ENCODE assay signal across 20 cellular contexts in the genomic region with DNA sequence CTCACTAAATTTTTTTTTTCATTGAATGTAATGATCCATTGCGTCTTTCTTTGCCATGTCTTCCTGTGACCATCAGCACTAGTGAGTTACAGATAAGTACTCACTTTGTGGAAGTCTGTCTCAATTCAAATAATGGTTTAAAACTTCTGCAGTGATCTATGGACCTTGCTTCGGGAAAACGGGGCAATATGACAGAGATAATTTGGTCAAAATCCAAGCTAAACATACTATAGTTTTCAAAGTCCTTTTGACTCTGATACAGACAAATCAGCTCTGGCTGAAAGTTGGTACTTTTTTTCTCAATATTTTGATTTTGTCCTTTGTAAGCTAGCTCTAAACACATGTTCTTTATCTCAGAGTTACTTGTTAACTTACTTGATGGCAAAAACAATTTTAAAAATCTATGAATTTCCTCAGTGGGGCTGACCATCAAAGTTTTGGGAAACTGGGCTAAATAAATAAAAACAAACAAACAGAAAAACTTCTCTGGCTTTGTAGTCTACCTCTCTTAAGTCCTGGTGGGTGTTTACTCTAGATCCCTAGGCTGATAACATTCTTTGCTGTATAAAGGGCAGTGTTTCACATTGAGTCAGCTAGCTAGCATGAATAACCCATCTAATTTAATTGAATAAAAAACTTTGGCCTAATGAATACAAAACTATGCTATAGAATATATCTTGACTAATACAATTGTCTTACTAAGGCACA.
DNase-seq lines count a peak whose midpoint lies in the region; ATAC-seq, FAIRE-seq and TF ChIP-seq lines count a peak whose summit lies in the region.
"Had no signal": no experiment of that assay in that cellular context is flagged by ENCODE, and none has a peak within 500 bp of the region (broad histone marks: within the 10 kb centered on the region; RNA-seq: fewer than 3 reads in every experiment).

No MANE protein-coding gene starts in this region.

- no peak overlapping the region for H3K9ac ChIP-seq in HepG2 (ENCODE audit: insufficient read depth, low read depth, low read length)

- no peak overlapping the region for H3K27ac Mint-ChIP-seq in effector memory CD8-positive, alpha-beta T cell
- H3K27ac Mint-ChIP-seq: activated CD4-positive, alpha-beta T cell treated with anti-CD3 and anti-CD28 coated beads for 36 hours; activated naive CD8-positive, alpha-beta T cell treated with anti-CD3 and anti-CD28 coated beads for 36 hours had no signal

- H3K9me3 Mint-ChIP-seq in effector memory CD8-positive, alpha-beta T cell = no peaks in the 10 kb centered on the region
- H3K9me3 Mint-ChIP-seq: activated naive CD8-positive, alpha-beta T cell treated with anti-CD3 and anti-CD28 coated beads for 36 hours had no signal

- H3K4me1 ChIP-seq in HepG2 (ENCODE audit: insufficient read depth, low read length) = peaks cover 22% of the 10 kb centered on the region
- no peaks in the 10 kb centered on the region for H3K4me1 ChIP-seq in ovary (ENCODE audit: insufficient read depth)
- H3K4me1 ChIP-seq: uterus had no signal

- TF ChIP-seq CTCF in choroid plexus epithelial cell (conservative IDR thresholded peaks at IDR 0.05; ENCODE audit: low read depth, low read length) (no peak), HepG2 (CRISPR knock-in tag; IDR thresholded peaks at IDR 0.05) (no peak), ovary (IDR thresholded peaks at IDR 0.05) (no peak)

- H3K36me3 ChIP-seq in HepG2 (replicated peaks in 1 of 2; ENCODE audit: control insufficient read depth in 1 of 2, insufficient read depth in 2 of 2, low read length in 2 of 2) (no peaks in the 10 kb centered on the region), ovary (no peaks in the 10 kb centered on the region)
- H3K36me3 ChIP-seq: uterus had no signal

- H3K4me2 ChIP-seq in HepG2 (ENCODE audit: low read depth, low read length) = peak overlapping the region; percentile 10; the same call in 1 of the 2 replicates

- ATAC-seq in HepG2 (peak; percentile 80), GM18505 (IDR thresholded peaks at IDR 0.05; ENCODE audit: unreplicated experiment) (no peak)
- no peak for ATAC-seq in effector memory CD8-positive, alpha-beta T cell (replicated peaks)
- ATAC-seq: activated CD4-positive, alpha-beta T cell treated with anti-CD3 and anti-CD28 coated beads for 36 hours; HCT116; Panc1 had no signal

- WGBS in HepG2 (ENCODE audit: low lambda C conversion rate) = 1% methylated on average over 3 of the region's 3 CpGs
- WGBS in ovary, 3 donors = 13 to 28% (median 17%) methylated on average over 3 of the region's 3 CpGs

- no peaks in the 10 kb centered on the region for H4K20me1 ChIP-seq in HepG2 (ENCODE audit: insufficient read depth, low read length)

- no TSS peak for BruUV-seq in HepG2 (replicated peaks; lab: Mats Ljungman, UMichigan)

- H3K27ac ChIP-seq in HepG2 (ENCODE audit: extremely low read length, insufficient read depth, low read length) (no peak overlapping the region), ovary (no peak overlapping the region)
- H3K27ac ChIP-seq: C4-2B, uterus had no signal

- in situ Hi-C loops in HepG2 (cut with HindIII; ENCODE audit: extremely low pct_ligation_motif_present, low pct_unique_long_range_greater_than_20kb) = no loop called here

- no peak overlapping the region for H2AFZ ChIP-seq in HepG2 (ENCODE audit: low read length)

- H3K4me3 ChIP-seq in choroid plexus epithelial cell (ENCODE audit: low read depth, low read length) (no peak overlapping the region), HepG2 (replicated peaks in 1 of 3; ENCODE audit: insufficient read depth in 1 of 3, low read depth in 2 of 3, low read length in 3 of 3) (0 out of 6 replicates have a peak overlapping the region, but pooled peaks of 1 of the 3 experiments have one; percentile 0), ovary (no peak overlapping the region)
- H3K4me3 ChIP-seq: uterus had no signal

- no peaks in the 10 kb centered on the region for H3K79me2 ChIP-seq in HepG2 (ENCODE audit: insufficient read depth, low read length)

- TF ChIP-seq POLR2A in HepG2 (IDR thresholded peaks at IDR 0.05; ENCODE audit: insufficient read depth in 1 of 2, low read depth in 2 of 2, low read length in 2 of 2) (no peak), GM18505 (IDR thresholded peaks at IDR 0.05; ENCODE audit: borderline replicate concordance, extremely low read depth, insufficient read depth, insufficient read length) (no peak), ovary (IDR thresholded peaks at IDR 0.05) (no peak)

- H3K4me1 Mint-ChIP-seq in effector memory CD8-positive, alpha-beta T cell (ENCODE audit: low read depth in 2 of 2) = no peaks in the 10 kb centered on the region
- H3K4me1 Mint-ChIP-seq: activated CD4-positive, alpha-beta T cell treated with anti-CD3 and anti-CD28 coated beads for 36 hours; activated naive CD8-positive, alpha-beta T cell treated with anti-CD3 and anti-CD28 coated beads for 36 hours had no signal

- DNase-seq in A172 (ENCODE audit: low spot score) (peak; percentile 6), HuH-7 (ENCODE audit: low spot score) (peak; percentile 6), choroid plexus epithelial cell (ENCODE audit: low read depth) (peak; percentile 45), HepG2 (ENCODE audit: low spot score) (peak; percentile 35), ovary (no peak), 8988T (no peak)
- DNase-seq in effector memory CD8-positive, alpha-beta T cell = no peak
- DNase-seq: ACHN; activated CD4-positive, alpha-beta T cell treated with anti-CD3 and anti-CD28 coated beads for 36 hours; activated naive CD8-positive, alpha-beta T cell treated with anti-CD3 and anti-CD28 coated beads for 36 hours; KG1; NCI-H1930; NCI-H226; stimulated activated CD4-positive, alpha-beta T cell treated with anti-CD3 and anti-CD28 coated beads, Interleukin-12 subunit alpha, Interleukin-12 subunit beta, amount 100 ng/mL, for 4 hours; uterus had no signal

- POLR2A ChIA-PET in HepG2 (lab: Yijun Ruan, JAX) = no interaction called here

- CTCF ChIA-PET in HepG2 (lab: Yijun Ruan, JAX; ENCODE audit: low intra/inter-chr PET ratio, low total read pairs) = no interaction called here

- no peak for TF ChIP-seq RAD21 in HepG2 (CRISPR knock-in tag; IDR thresholded peaks at IDR 0.05)

- H3K36me3 Mint-ChIP-seq in effector memory CD8-positive, alpha-beta T cell (ENCODE audit: insufficient read depth) = no peaks in the 10 kb centered on the region
- H3K36me3 Mint-ChIP-seq: activated naive CD8-positive, alpha-beta T cell treated with anti-CD3 and anti-CD28 coated beads for 36 hours had no signal

- intact Hi-C loops in HepG2 (cut with micrococcal nuclease; ENCODE audit: unreplicated experiment) (no loop called here), ovary (cut with DNase I) (no loop called here)

- H3K4me3 Mint-ChIP-seq in effector memory CD8-positive, alpha-beta T cell = no peak overlapping the region
- H3K4me3 Mint-ChIP-seq: activated CD4-positive, alpha-beta T cell treated with anti-CD3 and anti-CD28 coated beads for 36 hours; activated naive CD8-positive, alpha-beta T cell treated with anti-CD3 and anti-CD28 coated beads for 36 hours had no signal

- H3K27me3 ChIP-seq in HepG2 (ENCODE audit: control insufficient read depth in 1 of 2, insufficient read depth in 2 of 2, low read length in 2 of 2) (no peaks in the 10 kb centered on the region), ovary (no peaks in the 10 kb centered on the region)
- H3K27me3 ChIP-seq: uterus had no signal

- TF ChIP-seq EP300 in HepG2 (IDR thresholded peaks at IDR 0.05; ENCODE audit: low read depth in 2 of 2, low read length in 2 of 2) (peak in 1 of 2 experiments; percentile 77; a peak in 1 of 4 replicates), HepG2 (CRISPR knock-in tag; IDR thresholded peaks at IDR 0.05; ENCODE audit: borderline replicate concordance) (no peak), ovary (IDR thresholded peaks at IDR 0.05) (no peak)

- FAIRE-seq in HepG2 (lab: Jason Lieb, UNC) = no peak
- FAIRE-seq: keratinocyte had no signal

- no peaks in the 10 kb centered on the region for H3K27me3 Mint-ChIP-seq in effector memory CD8-positive, alpha-beta T cell

- H3K9me3 ChIP-seq in HepG2 (ENCODE audit: low read length) (0 out of 2 replicates have a peak, but pooled peaks cover 5% of the 10 kb centered on the region), ovary (no peaks in the 10 kb centered on the region)
- H3K9me3 ChIP-seq: uterus had no signal

TF ChIP-seq in HepG2, 621 proteins besides CTCF, POLR2A, EP300 and RAD21 (continues in another document):
- TF ChIP-seq ZC3H4 (CRISPR knock-in tag; IDR thresholded peaks at IDR 0.05; ENCODE audit: borderline replicate concordance) (no peak), MEIS2 (CRISPR knock-in tag; IDR thresholded peaks at IDR 0.05) (no peak), RXRA (CRISPR knock-in tag; IDR thresholded peaks at IDR 0.05) (no peak), SOX5 (CRISPR knock-in tag; IDR thresholded peaks at IDR 0.05; ENCODE audit: borderline replicate concordance) (peak; percentile 54; the same call in 1 of the 2 replicates), AGO2 (optimal IDR thresholded peaks at IDR 0.05; ENCODE audit: low read depth, low read length) (no peak), MBD4 (IDR thresholded peaks at IDR 0.05; ENCODE audit: borderline replicate concordance, low read length) (peak; percentile 89; the same call in 1 of the 2 replicates), MEIS1 (CRISPR knock-in tag; IDR thresholded peaks at IDR 0.05; ENCODE audit: borderline replicate concordance) (no peak), TSC22D2 (CRISPR knock-in tag; IDR thresholded peaks at IDR 0.05; ENCODE audit: borderline replicate concordance) (no peak), FOXP1 (IDR thresholded peaks at IDR 0.05) (no peak), FOXP1 (CRISPR knock-in tag; IDR thresholded peaks at IDR 0.05) (peak; percentile 78), HDAC6 (IDR thresholded peaks at IDR 0.05; ENCODE audit: low read depth, low read length) (no peak), SOX13 (IDR thresholded peaks at IDR 0.05) (no peak), SOX13 (CRISPR knock-in tag; conservative IDR thresholded peaks at IDR 0.05 in 1 of 2, IDR thresholded peaks at IDR 0.05 in 1 of 2) (peak in 1 of 2 experiments; percentile 60; a peak in 2 of 4 replicates), GATAD2A (CRISPR knock-in tag; IDR thresholded peaks at IDR 0.05) (peak; percentile 51; the same call in 1 of the 2 replicates)
- TF ChIP-seq, protein P1, sequence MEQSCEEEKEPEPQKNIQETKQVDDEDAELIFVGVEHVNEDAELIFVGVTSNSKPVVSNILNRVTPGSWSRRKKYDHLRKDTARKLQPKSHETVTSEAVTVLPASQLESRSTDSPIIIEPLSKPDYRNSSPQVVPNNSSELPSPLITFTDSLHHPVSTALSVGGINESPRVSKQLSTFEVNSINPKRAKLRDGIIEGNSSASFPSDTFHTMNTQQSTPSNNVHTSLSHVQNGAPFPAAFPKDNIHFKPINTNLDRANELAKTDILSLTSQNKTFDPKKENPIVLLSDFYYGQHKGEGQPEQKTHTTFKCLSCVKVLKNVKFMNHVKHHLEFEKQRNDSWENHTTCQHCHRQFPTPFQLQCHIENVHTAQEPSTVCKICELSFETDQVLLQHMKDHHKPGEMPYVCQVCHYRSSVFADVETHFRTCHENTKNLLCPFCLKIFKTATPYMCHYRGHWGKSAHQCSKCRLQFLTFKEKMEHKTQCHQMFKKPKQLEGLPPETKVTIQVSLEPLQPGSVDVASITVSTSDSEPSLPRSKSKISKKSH (CRISPR knock-in tag; IDR thresholded peaks at IDR 0.05; ENCODE audit: borderline replicate concordance) = no peak

Comparison
In these comparisons a context has a peak if more than half of its experiments do, and no peak if none do; other contexts are left out.
1. DNase-seq: peak in A172 (single experiment), HuH-7 (single experiment), choroid plexus epithelial cell (single experiment) and HepG2 (single experiment); none in ovary (0 of 5), 8988T (single experiment) and effector memory CD8-positive, alpha-beta T cell (0 of 3).